In the genomic region with DNA sequence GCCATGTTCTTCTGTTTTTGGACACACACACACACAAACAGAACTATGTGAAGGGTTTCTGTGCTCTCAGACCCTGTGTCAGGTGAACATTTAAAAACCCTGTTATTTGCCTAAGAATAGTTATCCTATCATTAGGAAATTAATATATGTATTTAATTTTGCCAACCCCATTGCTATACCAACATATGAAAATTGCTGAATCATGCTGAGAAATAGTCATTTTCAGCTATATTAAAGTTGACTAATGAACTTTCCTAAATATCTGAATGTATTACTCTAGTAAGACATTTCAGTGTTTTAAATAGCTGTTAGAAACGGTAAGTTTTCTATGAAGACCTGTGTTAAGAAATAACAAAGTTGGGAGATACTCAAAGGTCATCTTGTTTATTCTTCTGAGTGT, we compare ENCODE assay signal across 20 cellular contexts.
DNase-seq lines count a peak whose midpoint lies in the region; ATAC-seq, FAIRE-seq and TF ChIP-seq lines count a peak whose summit lies in the region.
"Had no signal": no experiment of that assay in that cellular context is flagged by ENCODE, and none has a peak within 500 bp of the region (broad histone marks: within the 10 kb centered on the region; RNA-seq: fewer than 3 reads in every experiment).

No MANE protein-coding gene starts in this region.

- WGBS in A549 (ENCODE audit: missing lambda C conversion rate): 3% methylated on average over 1 of the region's 1 CpG
- no CpG with 5 or more reads among the region's 1 CpG for WGBS in IMR-90 (ENCODE audit: extremely low coverage in 2 of 2, insufficient read length in 1 of 2), 2 experiments
- WGBS in GM12878 (ENCODE audit: insufficient coverage, insufficient replicate concordance, low lambda C conversion rate, missing lambda C conversion rate): 42% methylated on average over 1 of the region's 1 CpG

- no peaks in the 10 kb centered on the region for H3K36me3 Mint-ChIP-seq in natural killer cell treated with Interleukin-12 subunit alpha and Interleukin-12 subunit beta and Interleukin-15 and Interleukin-18, amount 100 ng/mL, for 72 hours
- H3K36me3 Mint-ChIP-seq: CD8-positive, alpha-beta T cell had no signal

- H3K23ac ChIP-seq in IMR-90 (ENCODE audit: low read depth, low read length): no peak overlapping the region

- no peak overlapping the region for H4K5ac ChIP-seq in IMR-90 (ENCODE audit: low read depth, low read length)

- TF ChIP-seq RAD21 in A549 (conservative IDR thresholded peaks at IDR 0.05 in 1 of 2, IDR thresholded peaks at IDR 0.05 in 1 of 2) (no peak), IMR-90 (IDR thresholded peaks at IDR 0.05; ENCODE audit: low read length) (no peak), GM12878 (IDR thresholded peaks at IDR 0.05; ENCODE audit: insufficient read depth, low read depth, low read length) (no peak)

- dilution Hi-C loops in IMR-90 (cut with HindIII; ENCODE audit: low sequenced_read_pairs, unreplicated experiment): no loop called here

- SMC1A ChIA-PET in GM12878 (lab: Charles Lee; ENCODE audit: uncharacterized antibody, unreplicated experiment): interaction anchor here (1.4 to 2.1 kb wide), 3 partner anchors 10 to 36 kb away, joined by 3 to 17 read pairs (median 3); no protein-coding TSS in a partner anchor

- POLR2A ChIA-PET in A549 (lab: Yijun Ruan, JAX) (no interaction called here), IMR-90 (lab: Charles Lee; ENCODE audit: unreplicated experiment) (no interaction called here), GM12878 (lab: Charles Lee) (interaction anchor here (0.9 kb wide), 1 partner anchor 14 kb away, joined by 3 read pairs; no protein-coding TSS in a partner anchor)

- no peak overlapping the region for H3K27ac ChIP-seq in A549
- H3K27ac ChIP-seq in IMR-90 (ENCODE audit: insufficient read depth, low read length): no peak overlapping the region
- H3K27ac ChIP-seq in GM12878 (ENCODE audit: control insufficient read depth, insufficient read depth): no peak overlapping the region
- H3K27ac ChIP-seq in dorsolateral prefrontal cortex: no peak overlapping the region
- H3K27ac ChIP-seq: BLaER1 treated with 17β-estradiol and CSF1 and Interleukin-3, amounts not matched to agents 10 nM and 100 nM; C4-2B had no signal

- H2AK5ac ChIP-seq in IMR-90 (ENCODE audit: low read depth, low read length): no peak overlapping the region

- H3K4me3 Mint-ChIP-seq in natural killer cell treated with Interleukin-12 subunit alpha and Interleukin-12 subunit beta and Interleukin-15 and Interleukin-18, amount 100 ng/mL, for 72 hours: no peak overlapping the region
- H3K4me3 Mint-ChIP-seq: B cell; CD4-positive, alpha-beta T cell; CD8-positive, alpha-beta T cell had no signal

- no peak for TF ChIP-seq POLR2A in A549 (IDR thresholded peaks at IDR 0.05; ENCODE audit: low read length)
- no peak for TF ChIP-seq POLR2A in IMR-90 (IDR thresholded peaks at IDR 0.05; ENCODE audit: low read depth, low read length)
- no peak for TF ChIP-seq POLR2A in GM12878 (IDR thresholded peaks at IDR 0.05; ENCODE audit: low read depth, low read length)

- no peaks in the 10 kb centered on the region for H3K4me1 Mint-ChIP-seq in natural killer cell treated with Interleukin-12 subunit alpha and Interleukin-12 subunit beta and Interleukin-15 and Interleukin-18, amount 100 ng/mL, for 72 hours (ENCODE audit: low read depth in 2 of 2)

- H3K36me3 ChIP-seq in IMR-90 (ENCODE audit: control insufficient read depth, insufficient read depth, low read length) (no peaks in the 10 kb centered on the region), GM12878 (ENCODE audit: control insufficient read depth in 2 of 2, insufficient read depth in 2 of 2, low read length in 1 of 2) (no peaks in the 10 kb centered on the region)
- H3K36me3 ChIP-seq: BLaER1 treated with 17β-estradiol and CSF1 and Interleukin-3, amounts not matched to agents 10 nM and 100 nM had no signal

- no peak overlapping the region for H3K18ac ChIP-seq in IMR-90 (ENCODE audit: low read depth, low read length)

- CTCF ChIA-PET in A549 (lab: Yijun Ruan, JAX) (no interaction called here), IMR-90 (lab: Yijun Ruan, JAX) (no interaction called here), GM12878 (lab: Yijun Ruan, JAX) (interaction anchor here (0.7 kb wide), 1 partner anchor 33 kb away, joined by 3 read pairs; no protein-coding TSS in a partner anchor)

- no peak overlapping the region for H2BK5ac ChIP-seq in IMR-90 (ENCODE audit: low read depth, low read length, poor library complexity, severe bottlenecking)

- no peaks in the 10 kb centered on the region for H3K79me2 ChIP-seq in GM12878 (ENCODE audit: control insufficient read depth, insufficient read depth, low read length)

- in situ Hi-C loops in IMR-90 (cut with MboI; ENCODE audit: low sequenced_read_pairs): no loop called here
- in situ Hi-C loops in GM12878 (cut with MboI): no loop called here

- H3K27me3 Mint-ChIP-seq in natural killer cell treated with Interleukin-12 subunit alpha and Interleukin-12 subunit beta and Interleukin-15 and Interleukin-18, amount 100 ng/mL, for 72 hours: no peaks in the 10 kb centered on the region
- H3K27me3 Mint-ChIP-seq: B cell; CD4-positive, alpha-beta T cell had no signal

- H3K9me1 ChIP-seq in IMR-90 (ENCODE audit: insufficient read depth, low read length): no peaks in the 10 kb centered on the region

- H4K20me1 ChIP-seq in IMR-90 (ENCODE audit: insufficient read depth, low read length) (no peaks in the 10 kb centered on the region), GM12878 (ENCODE audit: control insufficient read depth, insufficient read depth) (no peaks in the 10 kb centered on the region)
- H4K20me1 ChIP-seq: BLaER1 treated with 17β-estradiol and CSF1 and Interleukin-3, amounts not matched to agents 10 nM and 100 nM had no signal

- no peak overlapping the region for H3K4me3 ChIP-seq in A549
- H3K4me3 ChIP-seq in IMR-90 (ENCODE audit: insufficient read depth, low read depth, low read length): no peak overlapping the region
- H3K4me3 ChIP-seq in GM12878: no peak overlapping the region
- no peak overlapping the region for H3K4me3 ChIP-seq in dorsolateral prefrontal cortex
- H3K4me3 ChIP-seq: BLaER1 treated with 17β-estradiol and CSF1 and Interleukin-3, amounts not matched to agents 10 nM and 100 nM had no signal

- DNase-seq in A549 (ENCODE audit: low read depth in 1 of 2, low spot score in 1 of 2) (no peak), IMR-90 (no peak), GM12878 (ENCODE audit: low read depth, low spot score) (no peak), dorsolateral prefrontal cortex (no peak)
- DNase-seq in natural killer cell treated with Interleukin-12 subunit alpha and Interleukin-12 subunit beta and Interleukin-15 and Interleukin-18, amount 100 ng/mL, for 72 hours (ENCODE audit: low spot score): no peak
- DNase-seq: 8988T; AML-193; Caco-2; Calu3; CD4-positive, alpha-beta T cell; CD8-positive, alpha-beta T cell; DMS79 treated with DMSO at 0.1 percent for 48 hours; GF-D8 had no signal

- no peak overlapping the region for H2AK9ac ChIP-seq in IMR-90 (replicated peaks; ENCODE audit: low read depth, low read length, poor library complexity)

- ATAC-seq in A549 (no peak), IMR-90 (ENCODE audit: low read depth) (no peak), GM12878 (no peak), HG03097 (IDR thresholded peaks at IDR 0.05; ENCODE audit: low FRiP score, unreplicated experiment) (no peak)
- no peak for ATAC-seq in natural killer cell treated with Interleukin-12 subunit alpha and Interleukin-12 subunit beta and Interleukin-15 and Interleukin-18, amount 100 ng/mL, for 72 hours
- ATAC-seq: CD8-positive, alpha-beta T cell had no signal

- H3K27me3 ChIP-seq in IMR-90 (ENCODE audit: control insufficient read depth, insufficient read depth, low read length) (no peaks in the 10 kb centered on the region), GM12878 (replicated peaks in 1 of 2; ENCODE audit: control insufficient read depth in 2 of 2, insufficient read depth in 2 of 2, low read length in 1 of 2) (no peaks in the 10 kb centered on the region), dorsolateral prefrontal cortex (peaks cover 0 to 3% (median 0%) of the 10 kb centered on the region in 45 donors)
- H3K27me3 ChIP-seq: BLaER1 treated with 17β-estradiol and CSF1 and Interleukin-3, amounts not matched to agents 10 nM and 100 nM had no signal

- TF ChIP-seq EP300 in A549 (IDR thresholded peaks at IDR 0.05) (no peak), GM12878 (IDR thresholded peaks at IDR 0.05; ENCODE audit: borderline replicate concordance in 1 of 2, control insufficient read depth in 1 of 2, low read depth in 2 of 2, low read length in 2 of 2) (no peak)

- no peak overlapping the region for H2BK20ac ChIP-seq in IMR-90 (ENCODE audit: low read depth, low read length)

- H2AFZ ChIP-seq in IMR-90 (replicated peaks; ENCODE audit: low read length, poor library complexity) (no peak overlapping the region), GM12878 (ENCODE audit: control insufficient read depth, low read depth, low read length) (no peak overlapping the region)

- no peak overlapping the region for H4K91ac ChIP-seq in IMR-90 (ENCODE audit: insufficient read depth, low read depth, low read length)

- H3K14ac ChIP-seq in IMR-90 (replicated peaks; ENCODE audit: low read depth, low read length): no peak overlapping the region

- intact Hi-C loops in IMR-90 (cut with micrococcal nuclease): no loop called here
- intact Hi-C loops in GM12878 (cut with micrococcal nuclease; ENCODE audit: unreplicated experiment): no loop called here
- intact Hi-C loops in dorsolateral prefrontal cortex (cut with DNase I): no loop called here

- H2BK120ac ChIP-seq in IMR-90 (ENCODE audit: low read depth, low read length): no peak overlapping the region

- H3K4me2 ChIP-seq in A549 (no peak overlapping the region), IMR-90 (ENCODE audit: low read depth, low read length) (no peak overlapping the region), GM12878 (ENCODE audit: control insufficient read depth, insufficient read depth) (no peak overlapping the region)
- H3K4me2 ChIP-seq: BLaER1 treated with 17β-estradiol and CSF1 and Interleukin-3, amounts not matched to agents 10 nM and 100 nM had no signal

- FAIRE-seq in A549 (lab: Jason Lieb, UNC) (no peak), GM12878 (lab: Jason Lieb, UNC) (no peak)
- FAIRE-seq: A204.1, G401.6, GM18507 had no signal

- H4K8ac ChIP-seq in IMR-90 (ENCODE audit: low read depth in 2 of 2, low read length in 2 of 2): no peak overlapping the region

- no TSS peak for BruUV-seq in IMR-90 (replicated peaks; lab: Mats Ljungman, UMichigan)
- no TSS peak for BruUV-seq in GM12878 (replicated peaks; lab: Mats Ljungman, UMichigan)

- H3K79me1 ChIP-seq in IMR-90 (ENCODE audit: low read depth in 1 of 2, low read length in 2 of 2): no peaks in the 10 kb centered on the region

- H3K56ac ChIP-seq in IMR-90 (ENCODE audit: extremely low read depth, insufficient read depth, low read length): no peak overlapping the region

- H3K9me3 ChIP-seq in A549 (no peaks in the 10 kb centered on the region), IMR-90 (ENCODE audit: control insufficient read depth, insufficient read depth, low read length) (peaks cover 6% of the 10 kb centered on the region), GM12878 (replicated peaks; ENCODE audit: control insufficient read depth, insufficient read depth, low read length) (no peaks in the 10 kb centered on the region; the same call in 2 of the 3 replicates)
- H3K9me3 ChIP-seq: BLaER1 treated with 17β-estradiol and CSF1 and Interleukin-3, amounts not matched to agents 10 nM and 100 nM; Caco-2 had no signal

- no peak overlapping the region for H3K27ac Mint-ChIP-seq in natural killer cell treated with Interleukin-12 subunit alpha and Interleukin-12 subunit beta and Interleukin-15 and Interleukin-18, amount 100 ng/mL, for 72 hours
- H3K27ac Mint-ChIP-seq: B cell; CD4-positive, alpha-beta T cell; CD8-positive, alpha-beta T cell had no signal

- RAD21 ChIA-PET in GM12878 (lab: Charles Lee; ENCODE audit: unreplicated experiment): interaction anchor here (1.1 to 2.4 kb wide), 2 partner anchors 14 to 35 kb away, joined by 3 to 5 read pairs; no protein-coding TSS in a partner anchor

- TF ChIP-seq CTCF in A549 (IDR thresholded peaks at IDR 0.05) (no peak), IMR-90 (conservative IDR thresholded peaks at IDR 0.05; ENCODE audit: low read depth, low read length) (no peak), GM12878 (IDR thresholded peaks at IDR 0.05 in 2 of 3, conservative IDR thresholded peaks at IDR 0.05 in 1 of 3; ENCODE audit: control insufficient read depth in 2 of 3, extremely low read depth in 1 of 3, insufficient read depth in 1 of 3, low read depth in 3 of 3, low read length in 3 of 3) (no peak), dorsolateral prefrontal cortex (IDR thresholded peaks at IDR 0.05 in 54 of 56, conservative IDR thresholded peaks at IDR 0.05 in 2 of 56; ENCODE audit: low read depth in 1 of 56, partially characterized antibody in 56 of 56) (no peak)

- no peak overlapping the region for H3K4ac ChIP-seq in IMR-90 (ENCODE audit: low read depth, low read length)

- H3K4me1 ChIP-seq in A549 (no peaks in the 10 kb centered on the region), IMR-90 (ENCODE audit: control insufficient read depth, insufficient read depth, low read length) (no peaks in the 10 kb centered on the region), GM12878 (ENCODE audit: control insufficient read depth, insufficient read depth, low read length) (no peaks in the 10 kb centered on the region)
- H3K4me1 ChIP-seq: BLaER1 treated with 17β-estradiol and CSF1 and Interleukin-3, amounts not matched to agents 10 nM and 100 nM; Caco-2 had no signal

- H3K9ac ChIP-seq in IMR-90 (ENCODE audit: low read depth, low read length) (no peak overlapping the region), GM12878 (ENCODE audit: control insufficient read depth, insufficient read depth, low read length) (no peak overlapping the region)
- H3K9ac ChIP-seq: BLaER1 treated with 17β-estradiol and CSF1 and Interleukin-3, amounts not matched to agents 10 nM and 100 nM had no signal

- H3K9me3 Mint-ChIP-seq in natural killer cell treated with Interleukin-12 subunit alpha and Interleukin-12 subunit beta and Interleukin-15 and Interleukin-18, amount 100 ng/mL, for 72 hours: no peaks in the 10 kb centered on the region
- H3K9me3 Mint-ChIP-seq: CD8-positive, alpha-beta T cell had no signal

- no peak overlapping the region for H2BK15ac ChIP-seq in IMR-90 (ENCODE audit: low read depth, low read length)
